8 cellular contexts compared by ENCODE assay signal in the genomic region with DNA sequence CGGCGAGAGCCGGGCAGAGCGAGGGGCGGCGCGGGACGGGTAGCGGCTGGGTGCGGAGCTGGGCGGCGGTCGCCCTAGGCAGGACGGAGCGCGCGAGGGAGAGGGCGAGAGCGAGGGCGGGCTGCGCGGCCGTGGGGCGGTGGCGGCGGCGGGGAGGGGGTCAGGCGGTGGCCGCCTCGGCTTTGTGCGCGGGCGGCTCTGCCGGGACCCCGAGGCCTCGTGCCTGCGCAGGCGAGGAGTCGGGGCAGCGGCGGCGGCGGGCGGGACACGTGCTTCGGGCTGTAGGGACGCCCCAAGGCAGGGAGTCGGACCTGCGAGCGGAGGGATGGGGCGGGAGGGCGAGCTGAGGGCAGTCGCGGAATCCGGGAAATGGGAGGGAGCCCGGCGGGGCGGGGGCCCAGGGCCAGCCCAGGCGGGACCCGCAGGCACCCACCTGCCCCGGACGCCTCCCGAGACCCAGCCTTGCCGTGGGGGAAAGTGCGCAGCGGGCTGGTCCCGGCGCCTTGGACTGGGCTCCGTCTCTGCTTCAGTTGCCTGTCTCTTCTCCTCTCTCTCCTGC.
DNase-seq lines count a peak whose midpoint lies in the region; ATAC-seq and TF ChIP-seq lines count a peak whose summit lies in the region.

No MANE protein-coding gene starts in this region.

- no peaks in the 10 kb centered on the region; the same call in 1 of the 2 replicates for H3K27me3 ChIP-seq in KMS-11 (ENCODE audit: insufficient read depth, low read depth)

- no peaks in the 10 kb centered on the region for H3K36me3 ChIP-seq in KMS-11 (ENCODE audit: insufficient read depth)

- no peaks in the 10 kb centered on the region for H3K4me1 ChIP-seq in KMS-11 (ENCODE audit: low read depth, poor library complexity, severe bottlenecking)

- TF ChIP-seq CTCF in KMS-11 (conservative IDR thresholded peaks at IDR 0.05; ENCODE audit: low read depth, low read length), result no peak

- H3K27ac ChIP-seq in KMS-11 (no peak overlapping the region), caudate nucleus (ENCODE audit: low read depth, low read length) (peak overlapping the region; percentile 67)

- peak overlapping the region; percentile 8; the same call in 1 of the 2 replicates for H3K9ac ChIP-seq in KMS-11

- no peaks in the 10 kb centered on the region for H3K79me2 ChIP-seq in KMS-11 (ENCODE audit: insufficient read depth, low read depth)

- H3K4me3 ChIP-seq in KMS-11 (IDR thresholded peaks at IDR 0.05; ENCODE audit: insufficient read depth, low read depth, low read length), result no peak overlapping the region

- peak; percentile 76 for DNase-seq in DMS 273 (lab: John Stamatoyannopoulos, UW; ENCODE audit: unreplicated experiment)
- DNase-seq in caudate nucleus (lab: John Stamatoyannopoulos, UW), result peak in 19 of 61 donors; percentile 1 to 42 (median 11)
- DNase-seq in left kidney (ENCODE audit: low read depth, low spot score), result peak; percentile 84
- DNase-seq in stromal cell of bone marrow (ENCODE audit: low read depth), result peak; percentile 24
- DNase-seq in activated effector memory CD4-positive, alpha-beta T cell treated with Interleukin-2 at 50 U/mL for 16 hours, result no peak

- no peaks in the 10 kb centered on the region for H4K20me1 ChIP-seq in KMS-11 (ENCODE audit: insufficient read depth)

- H3K4me2 ChIP-seq in KMS-11, result peak overlapping the region; percentile 8; the same call in 1 of the 2 replicates

- H2AFZ ChIP-seq in KMS-11 (ENCODE audit: low read depth), result 0 out of 2 replicates have a peak overlapping the region, but pooled peaks have one; percentile 23

- no peak for ATAC-seq in HG03571 (IDR thresholded peaks at IDR 0.05; ENCODE audit: unreplicated experiment)
- no peak for ATAC-seq in HG02981 (IDR thresholded peaks at IDR 0.05; ENCODE audit: unreplicated experiment)
